10 cellular contexts compared by ENCODE assay signal in genomic region chr15:63135804-63136203, GRCh38. TPM values are rescaled to one million over a fixed set of nuclear protein-coding genes. Genes with fewer than 3 reads are reported as not detected.
A peak's percentile ranks its signal among the peaks of the same experiment; 100 is the strongest.
DNase-seq lines count a peak whose midpoint lies in the region; ATAC-seq and TF ChIP-seq lines count a peak whose summit lies in the region.
"Had no signal": no experiment of that assay in that cellular context is flagged by ENCODE, and none has a peak within 500 bp of the region (broad histone marks: within the 10 kb centered on the region; RNA-seq: fewer than 3 reads in every experiment).

No MANE protein-coding gene starts in this region.

- ATAC-seq in RWPE2 (ENCODE audit: low read depth) (peak; percentile 83), GM18909 (IDR thresholded peaks at IDR 0.05; ENCODE audit: poor library complexity, unreplicated experiment) (no peak), GM18519 (IDR thresholded peaks at IDR 0.05; ENCODE audit: low FRiP score, unreplicated experiment) (no peak)

- H3K9ac ChIP-seq in GM23248 (peak overlapping the region; percentile 77), fibroblast of lung (ENCODE audit: insufficient read depth, low read length) (no peak overlapping the region), skeletal muscle satellite cell (ENCODE audit: low read depth, low read length) (peak overlapping the region; percentile 77)

- DNase-seq in GM23248 (peak; percentile 92), RWPE2 (ENCODE audit: low spot score) (no peak), fibroblast of lung (ENCODE audit: low read depth in 2 of 2) (peak; percentile 82 to 90), Ammon's horn (ENCODE audit: low spot score) (no peak), NCI-H82 (lab: John Stamatoyannopoulos, UW) (no peak)
- DNase-seq: stimulated activated naive CD4-positive, alpha-beta T cell treated with Interleukin-2 at 50 U/mL for 16 hours had no signal

- no peaks in the 10 kb centered on the region for H3K27me3 ChIP-seq in GM23248 (replicated peaks; ENCODE audit: insufficient read depth)
- no peaks in the 10 kb centered on the region for H3K27me3 ChIP-seq in RWPE2 (ENCODE audit: insufficient read depth, poor library complexity, severe bottlenecking)
- H3K27me3 ChIP-seq in fibroblast of lung (ENCODE audit: control insufficient read depth, insufficient read depth, low read length) = no peaks in the 10 kb centered on the region
- no peaks in the 10 kb centered on the region for H3K27me3 ChIP-seq in skeletal muscle satellite cell (ENCODE audit: control insufficient read depth, insufficient read depth, low read length)
- H3K27me3 ChIP-seq: esophagus muscularis mucosa had no signal

- H3K27ac ChIP-seq in GM23248 = peak overlapping the region; percentile 95
- H3K27ac ChIP-seq in RWPE2 (ENCODE audit: poor library complexity, severe bottlenecking) = peak overlapping the region; percentile 86
- peak overlapping the region; percentile 88 for H3K27ac ChIP-seq in fibroblast of lung (ENCODE audit: insufficient read depth, low read length)

- H3K9me2 ChIP-seq in GM23248 (ENCODE audit: insufficient read depth) = no peaks in the 10 kb centered on the region

- H3K4me1 ChIP-seq in GM23248 (ENCODE audit: insufficient read depth) (peaks cover 49% of the 10 kb centered on the region), RWPE2 (ENCODE audit: insufficient read depth, poor library complexity, severe bottlenecking) (peaks cover 26% of the 10 kb centered on the region), fibroblast of lung (ENCODE audit: control insufficient read depth, extremely low read depth, insufficient read depth, low read length) (peaks cover 10% of the 10 kb centered on the region), skeletal muscle satellite cell (ENCODE audit: control insufficient read depth, insufficient read depth, low read length) (peaks cover 47% of the 10 kb centered on the region)

- no peak for TF ChIP-seq CTCF in RWPE2 (IDR thresholded peaks at IDR 0.05; ENCODE audit: poor library complexity, severe bottlenecking)
- no peak for TF ChIP-seq CTCF in fibroblast of lung (conservative IDR thresholded peaks at IDR 0.05 in 1 of 2, IDR thresholded peaks at IDR 0.05 in 1 of 2; ENCODE audit: low read depth in 1 of 2, low read length in 2 of 2)

- H4K20me1 ChIP-seq in GM23248 (ENCODE audit: insufficient read depth) (no peaks in the 10 kb centered on the region), fibroblast of lung (ENCODE audit: control insufficient read depth, extremely low read depth, insufficient read depth, low read length) (no peaks in the 10 kb centered on the region)

- H2AFZ ChIP-seq in GM23248 (0 out of 2 replicates have a peak overlapping the region, but pooled peaks have one; percentile 14), fibroblast of lung (ENCODE audit: low read length) (no peak overlapping the region)

- peaks cover 53% of the 10 kb centered on the region for H3F3A ChIP-seq in GM23248 (ENCODE audit: insufficient read depth)

- H3K36me3 ChIP-seq in GM23248 (ENCODE audit: low read depth) = peaks cover 4% of the 10 kb centered on the region
- peaks cover 8% of the 10 kb centered on the region; the same call in 1 of the 2 replicates for H3K36me3 ChIP-seq in RWPE2 (ENCODE audit: low read depth)
- H3K36me3 ChIP-seq in fibroblast of lung (ENCODE audit: control insufficient read depth, insufficient read depth, low read length) = peaks cover 1% of the 10 kb centered on the region
- peaks cover 32% of the 10 kb centered on the region for H3K36me3 ChIP-seq in skeletal muscle satellite cell (ENCODE audit: insufficient read depth, low read length)

- peak overlapping the region; percentile 22; the same call in 1 of the 2 replicates for H3K4me3 ChIP-seq in GM23248
- no peak overlapping the region for H3K4me3 ChIP-seq in RWPE2 (ENCODE audit: severe bottlenecking)
- no peak overlapping the region for H3K4me3 ChIP-seq in fibroblast of lung (replicated peaks in 1 of 4; ENCODE audit: control extremely low read depth in 1 of 4, insufficient read depth in 1 of 4, low read depth in 3 of 4, low read length in 4 of 4)
- peak overlapping the region; percentile 36 for H3K4me3 ChIP-seq in skeletal muscle satellite cell (ENCODE audit: low read length)
- H3K4me3 ChIP-seq: esophagus muscularis mucosa had no signal

- H3K9me3 ChIP-seq in GM23248 (ENCODE audit: low read depth) (no peaks in the 10 kb centered on the region), RWPE2 (ENCODE audit: severe bottlenecking) (no peaks in the 10 kb centered on the region), fibroblast of lung (ENCODE audit: control insufficient read depth, insufficient read depth, low read depth, low read length) (no peaks in the 10 kb centered on the region), skeletal muscle satellite cell (replicated peaks; ENCODE audit: low read length) (no peaks in the 10 kb centered on the region)
- H3K9me3 ChIP-seq: esophagus muscularis mucosa had no signal

- in situ Hi-C loops in GM23248 (cut with MboI) = no loop called here

- H3K4me2 ChIP-seq in GM23248 (ENCODE audit: unreplicated experiment) = peak overlapping the region; percentile 65
- H3K4me2 ChIP-seq in fibroblast of lung (ENCODE audit: extremely low read depth, insufficient read depth, low read length) = peak overlapping the region; percentile 33
- H3K4me2 ChIP-seq in skeletal muscle satellite cell (ENCODE audit: low read length) = peak overlapping the region; percentile 53

- WGBS in GM23248 (ENCODE audit: low coverage in 1 of 2, low lambda C conversion rate in 2 of 2, missing lambda C conversion rate in 2 of 2), 2 experiments = 0 to 3% methylated on average over 3 of the region's 3 CpGs

- H3K79me2 ChIP-seq in GM23248 (ENCODE audit: insufficient read depth) (peaks cover 38% of the 10 kb centered on the region), fibroblast of lung (ENCODE audit: control insufficient read depth, insufficient read depth, low read length) (peaks cover 4% of the 10 kb centered on the region)

RNA-seq across cellular contexts. Expression of gene LACTB, which starts 14.1 kb away (rescaled TPM):
- total RNA-seq in GM23248 (2014; rRNA removed; shearing (Covaris generic)) = 27.1 and 27.3 TPM in 2 replicates
- 35.8 and 39.7 TPM in 2 replicates for polyA plus RNA-seq in GM23248 (2016; fragmentation: Nextera tagmentation; extraction: Ambion mirVana)
- 22.6 and 29.2 TPM in 2 replicates for total RNA-seq in fibroblast of lung
- 39.2 and 42.8 TPM in 2 replicates for polyA plus RNA-seq in fibroblast of lung
- polyA plus RNA-seq in fibroblast of lung (2012) = 32.9 and 33.7 TPM in 2 replicates
- 2.3 TPM in 1 of 2 replicates, not detected in the other for polyA minus RNA-seq in fibroblast of lung (ENCODE audit: low replicate concordance)
- total RNA-seq in skeletal muscle satellite cell (2012; rRNA removed) = 11.1 and 18.0 TPM in 2 replicates

RNA-seq across cellular contexts. Expression of gene RPS27L, which starts 21.5 kb away (rescaled TPM):
- 110 and 151 TPM in 2 replicates for total RNA-seq in GM23248 (2014; rRNA removed; shearing (Covaris generic))
- polyA plus RNA-seq in GM23248 (2016; fragmentation: Nextera tagmentation; extraction: Ambion mirVana) (1,175 and 1,181 TPM in 2 replicates), fibroblast of lung (402 and 481 TPM in 2 replicates)
- 400 and 482 TPM in 2 replicates for total RNA-seq in fibroblast of lung
- 535 and 690 TPM in 2 replicates for polyA plus RNA-seq in fibroblast of lung (2012)
- polyA minus RNA-seq in fibroblast of lung (ENCODE audit: low replicate concordance) = 7.7 and 21.1 TPM in 2 replicates
- 137 and 146 TPM in 2 replicates for total RNA-seq in skeletal muscle satellite cell (2012; rRNA removed)

RNA-seq across cellular contexts. Expression of gene RAB8B, which starts 53.6 kb away (rescaled TPM):
- 54.3 and 54.6 TPM in 2 replicates for total RNA-seq in GM23248 (2014; rRNA removed; shearing (Covaris generic))
- polyA plus RNA-seq in GM23248 (2016; fragmentation: Nextera tagmentation; extraction: Ambion mirVana) = 37.8 and 43.6 TPM in 2 replicates
- 111 and 184 TPM in 2 replicates for total RNA-seq in fibroblast of lung
- 107 and 112 TPM in 2 replicates for polyA plus RNA-seq in fibroblast of lung
- polyA plus RNA-seq in fibroblast of lung (2012) = 52.4 and 57.7 TPM in 2 replicates
- 12.1 and 16.7 TPM in 2 replicates for polyA minus RNA-seq in fibroblast of lung (ENCODE audit: low replicate concordance)
- 31.5 and 46.1 TPM in 2 replicates for total RNA-seq in skeletal muscle satellite cell (2012; rRNA removed)

Comparison
In these comparisons a context has a peak if more than half of its experiments do, and no peak if none do; other contexts are left out.
1. DNase-seq: peak in GM23248 (single experiment) and fibroblast of lung (2 of 2); none in RWPE2 (single experiment), Ammon's horn (single experiment) and NCI-H82 (single experiment).
2. H3K4me3 ChIP-seq: peak in GM23248 (single experiment) and skeletal muscle satellite cell (single experiment); none in RWPE2 (single experiment) and fibroblast of lung (0 of 4).
3. Peak in every context shown above with its lines, with median percentiles within 50 percentile points of each other: H3K27ac ChIP-seq and H3K4me2 ChIP-seq.